1 cellular context compared by ENCODE assay signal in the genomic region with DNA sequence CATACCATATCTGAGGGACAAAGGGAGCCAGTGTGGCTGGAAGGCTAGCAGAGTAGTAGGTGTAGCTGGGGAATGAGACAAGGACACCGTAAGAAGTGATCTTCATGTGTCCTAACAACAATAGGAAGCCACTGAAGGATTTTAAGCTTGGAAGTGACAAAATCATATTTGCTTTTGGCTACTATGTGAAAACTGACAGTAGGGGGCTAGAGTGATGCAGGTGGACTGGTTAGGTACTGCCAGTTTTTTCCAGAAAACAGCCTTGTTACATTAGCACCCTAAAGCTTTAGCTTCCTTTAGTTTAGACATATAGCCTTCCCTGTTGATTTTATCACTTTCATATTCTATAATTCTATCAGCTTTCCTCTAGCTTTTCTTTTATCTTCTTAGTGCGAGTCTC.
TF ChIP-seq lines count a peak whose summit lies in the region.

No MANE protein-coding gene starts in this region.

TF ChIP-seq in H1, 55 proteins besides CTCF, POLR2A, EP300 and RAD21:
- no peak for TF ChIP-seq CHD1 (IDR thresholded peaks at IDR 0.05; ENCODE audit: low read depth, low read length)
- TF ChIP-seq, protein P1, sequence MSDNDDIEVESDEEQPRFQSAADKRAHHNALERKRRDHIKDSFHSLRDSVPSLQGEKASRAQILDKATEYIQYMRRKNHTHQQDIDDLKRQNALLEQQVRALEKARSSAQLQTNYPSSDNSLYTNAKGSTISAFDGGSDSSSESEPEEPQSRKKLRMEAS (IDR thresholded peaks at IDR 0.05): no peak
- TF ChIP-seq ATF2 (IDR thresholded peaks at IDR 0.05; ENCODE audit: low read length): no peak
- TF ChIP-seq TEAD4 (IDR thresholded peaks at IDR 0.05; ENCODE audit: low read depth, low read length): no peak
- no peak for TF ChIP-seq CTBP2 (IDR thresholded peaks at IDR 0.05; ENCODE audit: borderline replicate concordance, insufficient read depth, insufficient read length, low read length)
- TF ChIP-seq JUN (IDR thresholded peaks at IDR 0.05; ENCODE audit: low read depth, low read length): no peak
- no peak for TF ChIP-seq YY1 (IDR thresholded peaks at IDR 0.05; ENCODE audit: low read depth, low read length)
- no peak for TF ChIP-seq ZNF274 (IDR thresholded peaks at IDR 0.05; ENCODE audit: borderline replicate concordance, extremely low read depth, low read length)
- no peak for TF ChIP-seq POU5F1 (IDR thresholded peaks at IDR 0.05; ENCODE audit: low read depth, low read length)
- TF ChIP-seq, protein P2, sequence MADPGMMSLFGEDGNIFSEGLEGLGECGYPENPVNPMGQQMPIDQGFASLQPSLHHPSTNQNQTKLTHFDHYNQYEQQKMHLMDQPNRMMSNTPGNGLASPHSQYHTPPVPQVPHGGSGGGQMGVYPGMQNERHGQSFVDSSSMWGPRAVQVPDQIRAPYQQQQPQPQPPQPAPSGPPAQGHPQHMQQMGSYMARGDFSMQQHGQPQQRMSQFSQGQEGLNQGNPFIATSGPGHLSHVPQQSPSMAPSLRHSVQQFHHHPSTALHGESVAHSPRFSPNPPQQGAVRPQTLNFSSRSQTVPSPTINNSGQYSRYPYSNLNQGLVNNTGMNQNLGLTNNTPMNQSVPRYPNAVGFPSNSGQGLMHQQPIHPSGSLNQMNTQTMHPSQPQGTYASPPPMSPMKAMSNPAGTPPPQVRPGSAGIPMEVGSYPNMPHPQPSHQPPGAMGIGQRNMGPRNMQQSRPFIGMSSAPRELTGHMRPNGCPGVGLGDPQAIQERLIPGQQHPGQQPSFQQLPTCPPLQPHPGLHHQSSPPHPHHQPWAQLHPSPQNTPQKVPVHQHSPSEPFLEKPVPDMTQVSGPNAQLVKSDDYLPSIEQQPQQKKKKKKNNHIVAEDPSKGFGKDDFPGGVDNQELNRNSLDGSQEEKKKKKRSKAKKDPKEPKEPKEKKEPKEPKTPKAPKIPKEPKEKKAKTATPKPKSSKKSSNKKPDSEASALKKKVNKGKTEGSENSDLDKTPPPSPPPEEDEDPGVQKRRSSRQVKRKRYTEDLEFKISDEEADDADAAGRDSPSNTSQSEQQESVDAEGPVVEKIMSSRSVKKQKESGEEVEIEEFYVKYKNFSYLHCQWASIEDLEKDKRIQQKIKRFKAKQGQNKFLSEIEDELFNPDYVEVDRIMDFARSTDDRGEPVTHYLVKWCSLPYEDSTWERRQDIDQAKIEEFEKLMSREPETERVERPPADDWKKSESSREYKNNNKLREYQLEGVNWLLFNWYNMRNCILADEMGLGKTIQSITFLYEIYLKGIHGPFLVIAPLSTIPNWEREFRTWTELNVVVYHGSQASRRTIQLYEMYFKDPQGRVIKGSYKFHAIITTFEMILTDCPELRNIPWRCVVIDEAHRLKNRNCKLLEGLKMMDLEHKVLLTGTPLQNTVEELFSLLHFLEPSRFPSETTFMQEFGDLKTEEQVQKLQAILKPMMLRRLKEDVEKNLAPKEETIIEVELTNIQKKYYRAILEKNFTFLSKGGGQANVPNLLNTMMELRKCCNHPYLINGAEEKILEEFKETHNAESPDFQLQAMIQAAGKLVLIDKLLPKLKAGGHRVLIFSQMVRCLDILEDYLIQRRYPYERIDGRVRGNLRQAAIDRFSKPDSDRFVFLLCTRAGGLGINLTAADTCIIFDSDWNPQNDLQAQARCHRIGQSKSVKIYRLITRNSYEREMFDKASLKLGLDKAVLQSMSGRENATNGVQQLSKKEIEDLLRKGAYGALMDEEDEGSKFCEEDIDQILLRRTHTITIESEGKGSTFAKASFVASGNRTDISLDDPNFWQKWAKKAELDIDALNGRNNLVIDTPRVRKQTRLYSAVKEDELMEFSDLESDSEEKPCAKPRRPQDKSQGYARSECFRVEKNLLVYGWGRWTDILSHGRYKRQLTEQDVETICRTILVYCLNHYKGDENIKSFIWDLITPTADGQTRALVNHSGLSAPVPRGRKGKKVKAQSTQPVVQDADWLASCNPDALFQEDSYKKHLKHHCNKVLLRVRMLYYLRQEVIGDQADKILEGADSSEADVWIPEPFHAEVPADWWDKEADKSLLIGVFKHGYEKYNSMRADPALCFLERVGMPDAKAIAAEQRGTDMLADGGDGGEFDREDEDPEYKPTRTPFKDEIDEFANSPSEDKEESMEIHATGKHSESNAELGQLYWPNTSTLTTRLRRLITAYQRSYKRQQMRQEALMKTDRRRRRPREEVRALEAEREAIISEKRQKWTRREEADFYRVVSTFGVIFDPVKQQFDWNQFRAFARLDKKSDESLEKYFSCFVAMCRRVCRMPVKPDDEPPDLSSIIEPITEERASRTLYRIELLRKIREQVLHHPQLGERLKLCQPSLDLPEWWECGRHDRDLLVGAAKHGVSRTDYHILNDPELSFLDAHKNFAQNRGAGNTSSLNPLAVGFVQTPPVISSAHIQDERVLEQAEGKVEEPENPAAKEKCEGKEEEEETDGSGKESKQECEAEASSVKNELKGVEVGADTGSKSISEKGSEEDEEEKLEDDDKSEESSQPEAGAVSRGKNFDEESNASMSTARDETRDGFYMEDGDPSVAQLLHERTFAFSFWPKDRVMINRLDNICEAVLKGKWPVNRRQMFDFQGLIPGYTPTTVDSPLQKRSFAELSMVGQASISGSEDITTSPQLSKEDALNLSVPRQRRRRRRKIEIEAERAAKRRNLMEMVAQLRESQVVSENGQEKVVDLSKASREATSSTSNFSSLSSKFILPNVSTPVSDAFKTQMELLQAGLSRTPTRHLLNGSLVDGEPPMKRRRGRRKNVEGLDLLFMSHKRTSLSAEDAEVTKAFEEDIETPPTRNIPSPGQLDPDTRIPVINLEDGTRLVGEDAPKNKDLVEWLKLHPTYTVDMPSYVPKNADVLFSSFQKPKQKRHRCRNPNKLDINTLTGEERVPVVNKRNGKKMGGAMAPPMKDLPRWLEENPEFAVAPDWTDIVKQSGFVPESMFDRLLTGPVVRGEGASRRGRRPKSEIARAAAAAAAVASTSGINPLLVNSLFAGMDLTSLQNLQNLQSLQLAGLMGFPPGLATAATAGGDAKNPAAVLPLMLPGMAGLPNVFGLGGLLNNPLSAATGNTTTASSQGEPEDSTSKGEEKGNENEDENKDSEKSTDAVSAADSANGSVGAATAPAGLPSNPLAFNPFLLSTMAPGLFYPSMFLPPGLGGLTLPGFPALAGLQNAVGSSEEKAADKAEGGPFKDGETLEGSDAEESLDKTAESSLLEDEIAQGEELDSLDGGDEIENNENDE (IDR thresholded peaks at IDR 0.05; ENCODE audit: insufficient replicate concordance, low read length): no peak
- TF ChIP-seq RFX5 (IDR thresholded peaks at IDR 0.05; ENCODE audit: borderline replicate concordance, low read depth, low read length): no peak
- no peak for TF ChIP-seq TAF7 (optimal IDR thresholded peaks at IDR 0.05; ENCODE audit: borderline replicate concordance, low read depth, low read length)
- TF ChIP-seq USF2 (IDR thresholded peaks at IDR 0.05; ENCODE audit: low read length): no peak
- no peak for TF ChIP-seq SP1 (IDR thresholded peaks at IDR 0.05; ENCODE audit: low read depth, low read length)
- no peak for TF ChIP-seq NRF1 (IDR thresholded peaks at IDR 0.05; ENCODE audit: low read depth, low read length)
- no peak for TF ChIP-seq BCL11A (IDR thresholded peaks at IDR 0.05; ENCODE audit: low read depth in 2 of 2, low read length in 2 of 2)
- no peak for TF ChIP-seq PHF8 (conservative IDR thresholded peaks at IDR 0.05; ENCODE audit: low read depth, low read length)
